In the genomic region with DNA sequence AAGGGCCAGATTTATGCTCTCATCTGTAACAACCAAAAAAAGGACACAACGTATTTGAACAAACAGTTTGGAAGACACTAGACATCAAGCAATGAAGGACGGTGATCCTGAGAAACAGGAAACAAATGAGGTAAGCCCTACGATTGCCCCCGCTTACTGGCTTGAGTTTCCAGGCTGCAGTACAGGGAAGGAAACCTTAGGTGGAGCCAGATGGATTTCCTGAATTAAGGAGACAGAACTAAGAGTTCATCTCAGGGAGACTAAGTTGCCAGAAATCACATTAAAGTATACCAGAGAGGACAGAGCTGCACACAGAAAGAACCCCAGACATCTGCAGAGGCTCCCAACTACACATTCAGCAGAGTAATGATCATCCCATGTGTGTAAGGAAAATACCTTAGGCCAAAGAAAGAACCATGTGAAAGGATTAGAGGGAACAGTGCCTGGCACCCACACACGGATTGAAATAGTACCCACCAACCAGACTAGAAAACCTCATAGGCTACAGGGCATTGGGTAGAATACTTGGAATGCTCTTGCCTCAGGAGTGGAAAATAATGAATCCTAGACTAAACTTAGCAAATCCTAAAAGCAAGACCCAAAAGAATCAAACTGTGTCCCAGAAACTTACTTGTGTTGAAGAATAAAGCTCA, we compare ENCODE assay signal across 9 cellular contexts.
DNase-seq lines count a peak whose midpoint lies in the region; ATAC-seq and TF ChIP-seq lines count a peak whose summit lies in the region.
"Had no signal": no experiment of that assay in that cellular context is flagged by ENCODE, and none has a peak within 500 bp of the region (broad histone marks: within the 10 kb centered on the region; RNA-seq: fewer than 3 reads in every experiment).

No MANE protein-coding gene starts in this region.

- POLR2A ChIA-PET in RWPE1 (lab: Yijun Ruan, JAX; ENCODE audit: low non-redundant PET) = interaction anchor here (0.6 kb wide), 1 partner anchor 371 kb away, joined by 6 read pairs; no protein-coding TSS in a partner anchor

- WGBS in spleen, 5 donors = 26 to 43% (median 28%) methylated on average over 5 of the region's 5 CpGs

- intact Hi-C loops in Right ventricle myocardium superior (cut with DNase I) = no loop called here
- intact Hi-C loops in spleen (cut with DNase I; ENCODE audit: low total_unique reads) = no loop called here
- intact Hi-C loops in uterus (cut with DNase I; ENCODE audit: low total_unique reads) = no loop called here

- TF ChIP-seq CTCF in RWPE1 (conservative IDR thresholded peaks at IDR 0.05; ENCODE audit: low read depth) (no peak; the same call in 1 of the 2 replicates), spleen (IDR thresholded peaks at IDR 0.05 in 8 of 11, conservative IDR thresholded peaks at IDR 0.05 in 3 of 11) (peak in 7 of 11 experiments; percentile 31 to 59 (median 46)), uterus (IDR thresholded peaks at IDR 0.05) (peak in 1 of 4 experiments; percentile 6)

- no peak for TF ChIP-seq POLR2A in spleen (IDR thresholded peaks at IDR 0.05)
- TF ChIP-seq POLR2A in uterus (IDR thresholded peaks at IDR 0.05) = no peak

- no peaks in the 10 kb centered on the region for H3K27me3 ChIP-seq in spleen (replicated peaks in 1 of 7)
- H3K27me3 ChIP-seq in uterus = no peaks in the 10 kb centered on the region
- H3K27me3 ChIP-seq: BLaER1 treated with 17β-estradiol and CSF1 and Interleukin-3, amounts not matched to agents 10 nM and 100 nM had no signal

- peak; percentile 74 for ATAC-seq in Right ventricle myocardium superior (ENCODE audit: poor library complexity)
- no peak for ATAC-seq in activated CD4-positive, CD25-positive, alpha-beta regulatory T cell treated with anti-CD3 and anti-CD28 coated beads, Interleukin-2, amount 50 U/mL, for 24 hours
- ATAC-seq in GM19452 (IDR thresholded peaks at IDR 0.05; ENCODE audit: unreplicated experiment) = no peak

- peaks cover 0 to 9% (median 3%) of the 10 kb centered on the region in 8 donors for H3K9me3 ChIP-seq in spleen
- H3K9me3 ChIP-seq in uterus = no peaks in the 10 kb centered on the region

- CTCF ChIA-PET in RWPE1 (lab: Yijun Ruan, JAX) = no interaction called here

- peak; percentile 33 for DNase-seq in NCI-H1694 (lab: John Stamatoyannopoulos, UW)
- no peak for DNase-seq in NCI-H1694 treated with DMSO at 0.1 percent for 48 hours (lab: John Stamatoyannopoulos, UW)
- DNase-seq in RWPE1 (ENCODE audit: low spot score) = peak; percentile 18
- DNase-seq in Right ventricle myocardium superior = no peak
- no peak for DNase-seq in spleen
- no peak for DNase-seq in uterus

- H3K36me3 ChIP-seq in spleen (no peaks in the 10 kb centered on the region), uterus (no peaks in the 10 kb centered on the region)
- H3K36me3 ChIP-seq: BLaER1 treated with 17β-estradiol and CSF1 and Interleukin-3, amounts not matched to agents 10 nM and 100 nM had no signal

- H3K4me1 ChIP-seq in spleen = no peaks in the 10 kb centered on the region
- no peaks in the 10 kb centered on the region for H3K4me1 ChIP-seq in uterus

- H3K27ac ChIP-seq in RWPE1 = no peak overlapping the region
- no peak overlapping the region for H3K27ac ChIP-seq in spleen
- no peak overlapping the region for H3K27ac ChIP-seq in uterus
- H3K27ac ChIP-seq: BLaER1 treated with 17β-estradiol and CSF1 and Interleukin-3, amounts not matched to agents 10 nM and 100 nM had no signal

- H3K4me3 ChIP-seq in spleen = no peak overlapping the region
- H3K4me3 ChIP-seq in uterus = no peak overlapping the region
- H3K4me3 ChIP-seq: BLaER1 treated with 17β-estradiol and CSF1 and Interleukin-3, amounts not matched to agents 10 nM and 100 nM had no signal

Comparison
In these comparisons a context has a peak if more than half of its experiments do, and no peak if none do; other contexts are left out.
1. DNase-seq: peak in NCI-H1694 (single experiment) and RWPE1 (single experiment); none in NCI-H1694 treated with DMSO at 0.1 percent for 48 hours (single experiment), Right ventricle myocardium superior (single experiment), spleen (single experiment) and uterus (0 of 2).